In the genomic region with DNA sequence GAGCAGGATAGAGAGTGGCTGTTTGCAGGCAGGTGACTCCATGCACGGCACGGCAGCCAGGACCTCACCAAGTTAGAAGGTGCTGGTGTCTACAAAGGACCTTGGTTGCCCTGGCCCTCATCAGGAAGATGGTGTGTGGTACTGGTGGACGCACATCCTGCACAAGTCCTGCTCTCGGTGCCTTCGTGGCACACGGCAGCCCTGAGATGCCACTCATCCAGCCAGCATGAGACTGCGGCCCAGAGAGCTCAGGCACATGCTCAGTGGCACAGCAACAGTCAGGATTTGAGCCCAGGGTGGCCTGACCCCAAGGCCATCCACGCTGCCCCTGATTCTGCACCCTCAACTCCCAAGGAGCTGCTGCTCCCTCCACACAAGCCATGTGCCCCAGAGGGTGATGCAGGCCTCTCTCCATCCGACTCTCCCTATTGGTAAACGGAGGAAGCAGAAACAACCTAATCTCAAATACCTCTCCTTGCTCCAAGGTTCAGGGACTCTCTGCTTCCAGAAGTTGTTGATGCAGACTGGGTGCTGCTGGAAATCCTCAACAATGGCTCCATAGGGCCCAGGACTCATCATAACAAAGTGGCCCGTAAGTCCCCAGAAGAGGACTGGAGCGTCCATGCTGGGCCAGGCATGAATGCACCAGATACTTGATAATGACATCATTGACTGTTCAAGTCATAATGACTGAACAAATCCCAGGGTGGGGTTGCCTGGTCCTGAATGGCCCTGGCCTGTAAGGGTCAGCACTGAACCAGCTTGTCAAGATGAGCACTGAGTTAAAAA, we compare ENCODE assay signal across 21 cellular contexts.
"Had no signal": no experiment of that assay in that cellular context is flagged by ENCODE, and none has a peak within 500 bp of the region (broad histone marks: within the 10 kb centered on the region; RNA-seq: fewer than 3 reads in every experiment).

No MANE protein-coding gene starts in this region.

- H3K4me3 Mint-ChIP-seq: activated B cell treated with CpG ODN at 0.5 μM for 24 hours; activated CD8-positive, alpha-beta T cell treated with anti-CD3 and anti-CD28 coated beads, Interleukin-2, amount 10 ng/mL, durations not matched to agents 7 days and 5 days; activated naive CD8-positive, alpha-beta T cell; effector memory CD8-positive, alpha-beta T cell; naive thymus-derived CD8-positive, alpha-beta T cell had no signal

- DNase-seq: activated B cell treated with CpG ODN at 0.5 μM for 24 hours; activated CD4-positive, alpha-beta T cell treated with anti-CD3 and anti-CD28 coated beads for 48 hours; activated CD8-positive, alpha-beta T cell treated with anti-CD3 and anti-CD28 coated beads, Interleukin-2, amount 10 ng/mL, durations not matched to agents 7 days and 5 days; activated gamma-delta T cell treated with Interleukin-2 at 50 U/mL for 16 hours; amniotic stem cell; central memory CD4-positive, alpha-beta T cell; effector memory CD8-positive, alpha-beta T cell; foreskin melanocyte; kidney glomerular epithelial cell; mesenchymal stem cell; naive thymus-derived CD8-positive, alpha-beta T cell; stimulated activated naive CD4-positive, alpha-beta T cell; substantia nigra; T-helper 2 cell; trophoblast cell had no signal

- H3K4me2 ChIP-seq: smooth muscle cell had no signal

- H3K27ac Mint-ChIP-seq: activated B cell treated with CpG ODN at 0.5 μM for 24 hours; activated CD8-positive, alpha-beta T cell treated with anti-CD3 and anti-CD28 coated beads, Interleukin-2, amount 10 ng/mL, durations not matched to agents 7 days and 5 days; activated naive CD8-positive, alpha-beta T cell; effector memory CD8-positive, alpha-beta T cell; naive thymus-derived CD8-positive, alpha-beta T cell; progenitor cell of endocrine pancreas had no signal

- H3K27ac ChIP-seq: epithelial cell of prostate, right atrium auricular region had no signal

- H3K4me3 ChIP-seq: right atrium auricular region, smooth muscle cell had no signal

- ATAC-seq: activated CD8-positive, alpha-beta T cell treated with anti-CD3 and anti-CD28 coated beads, Interleukin-2, amount 10 ng/mL, durations not matched to agents 7 days and 5 days; naive thymus-derived CD8-positive, alpha-beta T cell had no signal

- H3K27me3 Mint-ChIP-seq: activated naive CD8-positive, alpha-beta T cell had no signal

- FAIRE-seq: TTC549 had no signal

- H3K27me3 ChIP-seq: right atrium auricular region had no signal

- H3K36me3 ChIP-seq: right atrium auricular region had no signal
